Comparison of ENCODE assay signal across 10 cellular contexts in the genomic region with DNA sequence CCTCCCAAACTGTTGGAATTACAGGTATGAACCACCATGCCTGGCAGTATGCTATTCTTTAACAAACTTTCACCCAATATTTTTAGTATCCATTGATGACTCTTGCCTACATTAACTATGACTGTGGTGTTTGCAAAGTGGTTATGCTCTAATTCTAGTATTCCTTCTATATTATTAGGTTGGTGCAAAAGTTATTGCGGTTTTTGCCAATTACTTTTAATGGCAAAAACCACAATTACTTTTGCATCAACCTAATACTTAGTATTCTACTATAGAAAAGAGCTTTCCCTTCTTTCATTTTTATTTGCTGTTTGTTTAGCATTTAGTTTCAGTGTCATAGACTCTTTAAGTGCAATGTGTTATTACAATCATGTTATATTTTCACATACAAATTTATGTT.
"Had no signal": no experiment of that assay in that cellular context is flagged by ENCODE, and none has a peak within 500 bp of the region (broad histone marks: within the 10 kb centered on the region; RNA-seq: fewer than 3 reads in every experiment).

No MANE protein-coding gene starts in this region.

- H2AFZ ChIP-seq: GM23338 had no signal

- H3K27ac ChIP-seq: KMS-11 had no signal

- H3K9ac ChIP-seq: KMS-11 had no signal

- FAIRE-seq: H1, H54 had no signal

- ATAC-seq: GM23338 had no signal

- H3K4me2 ChIP-seq: GM23338, KMS-11 had no signal

- DNase-seq: H9, HCEC 1CT, HFFc6, IMR-90, Karpas-422, KBM-7 had no signal

- H3K4me3 ChIP-seq: GM23338 had no signal
